8 cellular contexts compared by ENCODE assay signal in genomic region chr4:183182873-183183725, GRCh38.
A peak's percentile ranks its signal among the peaks of the same experiment; 100 is the strongest.
DNase-seq lines count a peak whose midpoint lies in the region; ATAC-seq and TF ChIP-seq lines count a peak whose summit lies in the region.

No MANE protein-coding gene starts in this region.

- ATAC-seq in GM18909 (IDR thresholded peaks at IDR 0.05; ENCODE audit: poor library complexity, unreplicated experiment) (no peak), HG03354 (IDR thresholded peaks at IDR 0.05; ENCODE audit: poor library complexity, severe bottlenecking, unreplicated experiment) (no peak)

- H3K9me3 ChIP-seq in mesodermal cell (ENCODE audit: control insufficient read depth, low read length): peaks cover 8% of the 10 kb centered on the region

- no peak for TF ChIP-seq CTCF in cardiac fibroblast (IDR thresholded peaks at IDR 0.05; ENCODE audit: low read depth, low read length)

- DNase-seq in stimulated activated CD4-positive, alpha-beta T cell treated with anti-CD3 and anti-CD28 coated beads, Interleukin-12 subunit alpha, Interleukin-12 subunit beta, amount 100 ng/mL, for 48 hours (ENCODE audit: low read depth in 2 of 3, low spot score in 1 of 3): peak in 2 of 3 donors; percentile 22 to 38
- DNase-seq in stimulated activated CD4-positive, alpha-beta T cell treated with anti-CD3 and anti-CD28 coated beads, Interleukin-12 subunit alpha, Interleukin-12 subunit beta, amount 100 ng/mL, for 4 hours: no peak
- peak; percentile 43 for DNase-seq in OCI-M2 (lab: John Stamatoyannopoulos, UW; ENCODE audit: unreplicated experiment)
- peak; percentile 90 for DNase-seq in cardiac fibroblast (ENCODE audit: low read depth in 2 of 2)
- DNase-seq in NCI-H128 (lab: John Stamatoyannopoulos, UW; ENCODE audit: unreplicated experiment): no peak

- H3K27ac ChIP-seq in mesodermal cell (ENCODE audit: low read depth, low read length, severe bottlenecking): peak overlapping the region; percentile 62

- 0 to 7% methylated on average over 6 to 8 of the region's 14 CpGs for WGBS in mesodermal cell (ENCODE audit: insufficient coverage in 2 of 2), 2 experiments

- peaks cover 24% of the 10 kb centered on the region for H3K4me1 ChIP-seq in mesodermal cell (ENCODE audit: control insufficient read depth, insufficient read depth, low read length, poor library complexity, severe bottlenecking)

- no peaks in the 10 kb centered on the region for H3K36me3 ChIP-seq in mesodermal cell (ENCODE audit: control insufficient read depth, insufficient read depth, low read length)

- peak overlapping the region in 1 of 2 donors; percentile 9 for H3K4me3 ChIP-seq in cardiac fibroblast (replicated peaks in 1 of 2; ENCODE audit: low read depth in 2 of 2, low read length in 2 of 2)
- no peak overlapping the region for H3K4me3 ChIP-seq in mesodermal cell (ENCODE audit: extremely low read depth, insufficient read depth, low read length, poor library complexity, severe bottlenecking)

Comparison
In these comparisons a context has a peak if more than half of its experiments do, and no peak if none do; other contexts are left out.
1. DNase-seq: peak in stimulated activated CD4-positive, alpha-beta T cell treated with anti-CD3 and anti-CD28 coated beads, Interleukin-12 subunit alpha, Interleukin-12 subunit beta, amount 100 ng/mL, for 48 hours (2 of 3), OCI-M2 (single experiment) and cardiac fibroblast (2 of 2); none in stimulated activated CD4-positive, alpha-beta T cell treated with anti-CD3 and anti-CD28 coated beads, Interleukin-12 subunit alpha, Interleukin-12 subunit beta, amount 100 ng/mL, for 4 hours (single experiment) and NCI-H128 (single experiment).